In genomic region chr5:1465966-1466471, GRCh38 we compare ENCODE assay signal across 20 cellular contexts. TPM values are rescaled to one million over a fixed set of nuclear protein-coding genes. Genes with fewer than 3 reads are reported as not detected.
"Had no signal": no experiment of that assay in that cellular context is flagged by ENCODE, and none has a peak within 500 bp of the region (broad histone marks: within the 10 kb centered on the region; RNA-seq: fewer than 3 reads in every experiment).

No MANE protein-coding gene starts in this region.

- H3K4me1 Mint-ChIP-seq: T-cell had no signal

- H3K9me3 Mint-ChIP-seq: T-cell had no signal

- H3K4me1 ChIP-seq: tibial nerve had no signal

- H3K4me3 ChIP-seq: skin epidermis, tibial nerve had no signal

- H3K4me3 Mint-ChIP-seq: dendritic cell treated with granulocyte-macrophage colony-stimulating factor and Interleukin-4, amounts not matched to agents 40 ng/mL and 50 ng/mL, for 4 days; naive thymus-derived CD4-positive, alpha-beta T cell; T-cell had no signal

- H3K27ac Mint-ChIP-seq: dendritic cell treated with granulocyte-macrophage colony-stimulating factor and Interleukin-4, amounts not matched to agents 40 ng/mL and 50 ng/mL, for 4 days; T-cell had no signal

- H3K9me3 ChIP-seq: SK-N-SH, tibial nerve had no signal

- H3K9ac ChIP-seq: SK-N-SH had no signal

- H3K27ac ChIP-seq: epithelial cell of prostate, skin epidermis, tibial nerve had no signal

- H3K4me2 ChIP-seq: SK-N-SH had no signal

- H3K27me3 ChIP-seq: tibial nerve had no signal

- DNase-seq: activated CD4-positive, alpha-beta T cell treated with anti-CD3 and anti-CD28 coated beads, Interleukin-2, amount 50 U/mL, for 4 hours; activated CD4-positive, CD25-positive, alpha-beta regulatory T cell treated with anti-CD3 and anti-CD28 coated beads, Interleukin-2, amount 50 U/mL, for 72 hours; activated naive CD4-positive, alpha-beta T cell; cerebellar nuclear complex; effector memory CD4-positive, alpha-beta T cell; naive thymus-derived CD4-positive, alpha-beta T cell; retina; SK-N-SH; stimulated activated CD4-positive, alpha-beta T cell treated with anti-CD3 and anti-CD28 coated beads, Interleukin-15, amount 100 ng/mL, for 24 hours; stimulated activated CD4-positive, alpha-beta T cell treated with anti-CD3 and anti-CD28 coated beads, Interleukin-4, amount 100 ng/mL, for 1 hour; stimulated activated naive CD4-positive, alpha-beta T cell; T1000 had no signal

- ATAC-seq: left colon; naive thymus-derived CD4-positive, alpha-beta T cell; T-cell had no signal

- H3K27me3 Mint-ChIP-seq: dendritic cell treated with granulocyte-macrophage colony-stimulating factor and Interleukin-4, amounts not matched to agents 40 ng/mL and 50 ng/mL, for 4 days; naive thymus-derived CD4-positive, alpha-beta T cell; T-cell had no signal

RNA-seq across cellular contexts. Expression of gene SLC6A3, which starts 20.8 kb away (rescaled TPM):
- total RNA-seq: frontal cortex, left colon, mononuclear cell had no signal
- polyA plus RNA-seq: naive thymus-derived CD4-positive, alpha-beta T cell; SK-N-SH had no signal
